ENCODE assay signal across 11 cellular contexts in genomic region chr22:38732251-38732815, GRCh38. TPM values are rescaled to one million over a fixed set of nuclear protein-coding genes. Genes with fewer than 3 reads are reported as not detected.
DNase-seq lines count a peak whose midpoint lies in the region; ATAC-seq and TF ChIP-seq lines count a peak whose summit lies in the region.
"Had no signal": no experiment of that assay in that cellular context is flagged by ENCODE, and none has a peak within 500 bp of the region (broad histone marks: within the 10 kb centered on the region; RNA-seq: fewer than 3 reads in every experiment).

No MANE protein-coding gene starts in this region.

- H3K4me2 ChIP-seq in GM23248 (ENCODE audit: unreplicated experiment), result no peak overlapping the region
- H3K4me2 ChIP-seq: A549 had no signal

- peaks cover 0 to 53% (median 26%) of the 10 kb centered on the region in 3 donors for H3K4me1 ChIP-seq in gastroesophageal sphincter
- peaks cover 0 to 47% (median 38%) of the 10 kb centered on the region in 4 donors for H3K4me1 ChIP-seq in sigmoid colon
- H3K4me1 ChIP-seq in GM23248 (ENCODE audit: insufficient read depth), result peaks cover under 1% of the 10 kb centered on the region; the same call in 1 of the 2 replicates
- H3K4me1 ChIP-seq: A549 had no signal

- H3K4me3 ChIP-seq in gastroesophageal sphincter (no peak overlapping the region), sigmoid colon (no peak overlapping the region), GM23248 (no peak overlapping the region)
- H3K4me3 ChIP-seq: A549 had no signal

- peaks cover 13% of the 10 kb centered on the region for H3F3A ChIP-seq in GM23248 (ENCODE audit: insufficient read depth)

- no peak for TF ChIP-seq EP300 in gastroesophageal sphincter (IDR thresholded peaks at IDR 0.05)
- TF ChIP-seq EP300 in sigmoid colon (IDR thresholded peaks at IDR 0.05), result no peak

- intact Hi-C loops in sigmoid colon (cut with DNase I), result no loop called here

- TF ChIP-seq CTCF in gastroesophageal sphincter (IDR thresholded peaks at IDR 0.05), result no peak
- no peak for TF ChIP-seq CTCF in sigmoid colon (IDR thresholded peaks at IDR 0.05)

- H3K36me3 ChIP-seq in gastroesophageal sphincter (peaks cover 0 to 86% of the 10 kb centered on the region in 2 donors), sigmoid colon (peaks cover 45 to 72% (median 64%) of the 10 kb centered on the region in 4 donors), GM23248 (ENCODE audit: low read depth) (peaks cover 10% of the 10 kb centered on the region; the same call in 1 of the 2 replicates)

- in situ Hi-C loops in GM23248 (cut with MboI), result no loop called here

- WGBS in gastroesophageal sphincter (ENCODE audit: low coverage in 1 of 2), 2 donors, result 57 to 84% methylated on average over 3 to 6 of the region's 13 CpGs
- 76 to 86% methylated on average over 13 of the region's 13 CpGs for WGBS in sigmoid colon, 2 donors
- WGBS in GM23248 (ENCODE audit: low coverage in 1 of 2, low lambda C conversion rate in 2 of 2, missing lambda C conversion rate in 2 of 2), 2 experiments, result 63 to 70% methylated on average over 13 of the region's 13 CpGs

- H3K9me2 ChIP-seq in GM23248 (ENCODE audit: insufficient read depth), result no peaks in the 10 kb centered on the region

- H3K27me3 ChIP-seq in gastroesophageal sphincter (no peaks in the 10 kb centered on the region), sigmoid colon (no peaks in the 10 kb centered on the region), GM23248 (replicated peaks; ENCODE audit: insufficient read depth) (no peaks in the 10 kb centered on the region)

- no peaks in the 10 kb centered on the region for H3K9me3 ChIP-seq in gastroesophageal sphincter
- H3K9me3 ChIP-seq in sigmoid colon, result no peaks in the 10 kb centered on the region
- H3K9me3 ChIP-seq in GM23248 (ENCODE audit: low read depth), result no peaks in the 10 kb centered on the region
- H3K9me3 ChIP-seq: A549 had no signal

- ATAC-seq in gastroesophageal sphincter (peak; percentile 14), HG03342 (IDR thresholded peaks at IDR 0.05; ENCODE audit: unreplicated experiment) (no peak)

- H4K20me1 ChIP-seq in GM23248 (ENCODE audit: insufficient read depth), result no peaks in the 10 kb centered on the region

- peak; percentile 22 for DNase-seq in DMS53 (lab: John Stamatoyannopoulos, UW)
- no peak for DNase-seq in DMS53 treated with DMSO at 0.1 percent for 48 hours (lab: John Stamatoyannopoulos, UW; ENCODE audit: unreplicated experiment)
- peak; percentile 37 for DNase-seq in NCI-H345 (lab: John Stamatoyannopoulos, UW)
- DNase-seq in sigmoid colon, result no peak
- no peak for DNase-seq in GM23248
- DNase-seq in NCI-H2081 treated with DMSO at 0.1 percent for 48 hours (lab: John Stamatoyannopoulos, UW), result no peak
- DNase-seq: activated effector memory CD4-positive, alpha-beta T cell treated with Interleukin-2 at 50 U/mL for 16 hours; KG1 had no signal

- TF ChIP-seq POLR2A in gastroesophageal sphincter (IDR thresholded peaks at IDR 0.05), result no peak
- no peak for TF ChIP-seq POLR2A in sigmoid colon (IDR thresholded peaks at IDR 0.05)

- no peak overlapping the region for H2AFZ ChIP-seq in GM23248

- no peak overlapping the region for H3K9ac ChIP-seq in GM23248

- H3K27ac ChIP-seq in gastroesophageal sphincter (peak overlapping the region in 3 of 4 donors; percentile 82 to 89 (median 85)), sigmoid colon (peak overlapping the region; percentile 78 to 81 (median 79)), GM23248 (no peak overlapping the region)
- H3K27ac ChIP-seq: A549 had no signal

- no peaks in the 10 kb centered on the region for H3K79me2 ChIP-seq in GM23248 (ENCODE audit: insufficient read depth)

RNA-seq across cellular contexts. Expression of gene SUN2, which starts 23.5 kb away (rescaled TPM):
- total RNA-seq in gastroesophageal sphincter (100 to 1,000 TPM; 339 to 594 (median 409) TPM), sigmoid colon (100 to 1,000 TPM; 255 to 319 (median 281) TPM)
- polyA plus RNA-seq in sigmoid colon (100 to 1,000 TPM in 1 of 3 donors, 10 to 100 TPM in 1, 1 to 10 TPM in 1; 9.2 to 132 (median 19.2) TPM), GM23248 (2016; fragmentation: Nextera tagmentation; extraction: Ambion mirVana) (47.9 and 51.2 TPM in 2 replicates)
- 142 and 146 TPM in 2 replicates for total RNA-seq in GM23248 (2014; rRNA removed; shearing (Covaris generic))

RNA-seq across cellular contexts. Expression of gene GTPBP1, which starts 26.6 kb away (rescaled TPM):
- total RNA-seq in gastroesophageal sphincter, result 10 to 100 TPM; 46.9 to 63.0 (median 51.6) TPM
- total RNA-seq in sigmoid colon, result 10 to 100 TPM; 23.5 to 46.2 (median 31.0) TPM
- 10 to 100 TPM; 15.0 to 59.1 (median 21.0) TPM for polyA plus RNA-seq in sigmoid colon
- 20.1 and 26.9 TPM in 2 replicates for total RNA-seq in GM23248 (2014; rRNA removed; shearing (Covaris generic))
- 9.7 and 10.0 TPM in 2 replicates for polyA plus RNA-seq in GM23248 (2016; fragmentation: Nextera tagmentation; extraction: Ambion mirVana)

RNA-seq across cellular contexts. Expression of gene JOSD1, which starts 31.6 kb away (rescaled TPM):
- total RNA-seq in gastroesophageal sphincter (10 to 100 TPM; 47.5 to 67.0 (median 64.6) TPM), sigmoid colon (10 to 100 TPM; 34.9 to 46.0 (median 36.8) TPM)
- polyA plus RNA-seq in sigmoid colon (10 to 100 TPM; 57.6 to 94.6 (median 74.5) TPM), GM23248 (2016; fragmentation: Nextera tagmentation; extraction: Ambion mirVana) (5.5 and 6.6 TPM in 2 replicates)
- 47.0 and 51.2 TPM in 2 replicates for total RNA-seq in GM23248 (2014; rRNA removed; shearing (Covaris generic))

RNA-seq across cellular contexts. Expression of gene TOMM22, which starts 50.6 kb away (rescaled TPM):
- 10 to 100 TPM; 29.6 to 41.2 (median 32.2) TPM for total RNA-seq in gastroesophageal sphincter
- 10 to 100 TPM; 37.7 to 50.2 (median 40.5) TPM for total RNA-seq in sigmoid colon
- 10 to 100 TPM; 56.9 to 65.2 (median 64.3) TPM for polyA plus RNA-seq in sigmoid colon
- 48.9 and 53.9 TPM in 2 replicates for total RNA-seq in GM23248 (2014; rRNA removed; shearing (Covaris generic))
- polyA plus RNA-seq in GM23248 (2016; fragmentation: Nextera tagmentation; extraction: Ambion mirVana), result 92.0 and 97.8 TPM in 2 replicates

Comparison
In these comparisons a context has a peak if more than half of its experiments do, and no peak if none do; other contexts are left out.
1. DNase-seq: peak in DMS53 (single experiment) and NCI-H345 (single experiment); none in DMS53 treated with DMSO at 0.1 percent for 48 hours (single experiment), sigmoid colon (single experiment), GM23248 (single experiment) and NCI-H2081 treated with DMSO at 0.1 percent for 48 hours (single experiment).